25 cellular contexts compared by ENCODE assay signal in genomic region chr18:56307771-56308170, GRCh38.
"Had no signal": no experiment of that assay in that cellular context is flagged by ENCODE, and none has a peak within 500 bp of the region (broad histone marks: within the 10 kb centered on the region; RNA-seq: fewer than 3 reads in every experiment).

No MANE protein-coding gene starts in this region.

- H3K79me2 ChIP-seq: hepatocyte had no signal

- H2AFZ ChIP-seq: hepatocyte had no signal

- DNase-seq: activated B cell treated with CpG ODN at 0.5 μM for 24 hours; activated CD4-positive, alpha-beta T cell treated with anti-CD3 and anti-CD28 coated beads for 4 hours; activated CD4-positive, alpha-beta T cell treated with anti-CD3 and anti-CD28 coated beads, Interleukin-2, amount 50 U/mL, for 48 hours; activated CD8-positive, alpha-beta memory T cell treated with anti-CD3 and anti-CD28 coated beads, Interleukin-2, amount 50 U/mL, for 48 hours; activated effector memory CD4-positive, alpha-beta T cell treated with Interleukin-2 at 50 U/mL for 16 hours; activated naive CD4-positive, alpha-beta T cell treated with anti-CD3 and anti-CD28 coated beads for 36 hours; activated naive CD8-positive, alpha-beta T cell treated with anti-CD3 and anti-CD28 coated beads, Interleukin-2, amount 50 U/mL, for 24 hours; activated T-cell treated with anti-CD3 and anti-CD28 coated beads, Interleukin-2, amount 50 U/mL, for 48 hours; body of pancreas; dermis blood vessel endothelial cell; effector CD8-positive, alpha-beta T cell; glutamatergic neuron; left ventricle myocardium superior; mammary epithelial cell; pancreas; psoas muscle; stimulated activated CD4-positive, alpha-beta T cell treated with anti-CD3 and anti-CD28 coated beads, Interleukin-4, amount 100 ng/mL, for 24 hours; stimulated activated naive CD8-positive, alpha-beta T cell treated with anti-CD3 and anti-CD28 coated beads, Interleukin-15, Interleukin-2, amounts not matched to agents 100 U/mL and 50 U/mL, for 24 hours; T-helper 1 cell; T1000; tibial artery had no signal

- H3K4me1 ChIP-seq: body of pancreas, pancreas, psoas muscle, tibial artery had no signal

- H3K4me3 Mint-ChIP-seq: activated B cell treated with CpG ODN at 0.5 μM for 24 hours; activated naive CD4-positive, alpha-beta T cell treated with anti-CD3 and anti-CD28 coated beads for 36 hours; activated naive CD8-positive, alpha-beta T cell treated with anti-CD3 and anti-CD28 coated beads, Interleukin-2, amount 50 U/mL, for 24 hours; natural killer cell treated with Interleukin-12 subunit alpha and Interleukin-12 subunit beta and Interleukin-15 and Interleukin-18, amount 100 ng/mL, for 72 hours had no signal

- H3K4me3 ChIP-seq: body of pancreas, hepatocyte, pancreas, psoas muscle, right atrium auricular region, tibial artery had no signal

- H3K27ac Mint-ChIP-seq: activated B cell treated with CpG ODN at 0.5 μM for 24 hours; activated naive CD4-positive, alpha-beta T cell treated with anti-CD3 and anti-CD28 coated beads for 36 hours; activated naive CD8-positive, alpha-beta T cell treated with anti-CD3 and anti-CD28 coated beads, Interleukin-2, amount 50 U/mL, for 24 hours; natural killer cell treated with Interleukin-12 subunit alpha and Interleukin-12 subunit beta and Interleukin-15 and Interleukin-18, amount 100 ng/mL, for 72 hours had no signal

- H3K9me3 Mint-ChIP-seq: activated B cell treated with CpG ODN at 0.5 μM for 24 hours; activated naive CD4-positive, alpha-beta T cell treated with anti-CD3 and anti-CD28 coated beads for 36 hours; activated naive CD8-positive, alpha-beta T cell treated with anti-CD3 and anti-CD28 coated beads, Interleukin-2, amount 50 U/mL, for 24 hours; natural killer cell treated with Interleukin-12 subunit alpha and Interleukin-12 subunit beta and Interleukin-15 and Interleukin-18, amount 100 ng/mL, for 72 hours had no signal

- H3K27me3 Mint-ChIP-seq: activated B cell treated with CpG ODN at 0.5 μM for 24 hours; activated naive CD8-positive, alpha-beta T cell treated with anti-CD3 and anti-CD28 coated beads, Interleukin-2, amount 50 U/mL, for 24 hours had no signal

- H3K36me3 Mint-ChIP-seq: natural killer cell treated with Interleukin-12 subunit alpha and Interleukin-12 subunit beta and Interleukin-15 and Interleukin-18, amount 100 ng/mL, for 72 hours had no signal

- H3K27me3 ChIP-seq: body of pancreas, hepatocyte, pancreas, right atrium auricular region, tibial artery had no signal

- H3K27ac ChIP-seq: body of pancreas, hepatocyte, pancreas, psoas muscle, right atrium auricular region, tibial artery had no signal

- H3K36me3 ChIP-seq: pancreas, right atrium auricular region, tibial artery had no signal

- H3K4me2 ChIP-seq: hepatocyte had no signal

- ATAC-seq: activated naive CD8-positive, alpha-beta T cell treated with anti-CD3 and anti-CD28 coated beads, Interleukin-2, amount 50 U/mL, for 24 hours; body of pancreas; esophagus mucosa; left ventricle myocardium superior; natural killer cell treated with Interleukin-12 subunit alpha and Interleukin-12 subunit beta and Interleukin-15 and Interleukin-18, amount 100 ng/mL, for 72 hours; pancreas; psoas muscle; stimulated activated naive CD8-positive, alpha-beta T cell treated with anti-CD3 and anti-CD28 coated beads, Interleukin-15, Interleukin-2, amounts not matched to agents 100 U/mL and 50 U/mL, for 24 hours had no signal
